Comparison of ENCODE assay signal across 18 cellular contexts in the genomic region with DNA sequence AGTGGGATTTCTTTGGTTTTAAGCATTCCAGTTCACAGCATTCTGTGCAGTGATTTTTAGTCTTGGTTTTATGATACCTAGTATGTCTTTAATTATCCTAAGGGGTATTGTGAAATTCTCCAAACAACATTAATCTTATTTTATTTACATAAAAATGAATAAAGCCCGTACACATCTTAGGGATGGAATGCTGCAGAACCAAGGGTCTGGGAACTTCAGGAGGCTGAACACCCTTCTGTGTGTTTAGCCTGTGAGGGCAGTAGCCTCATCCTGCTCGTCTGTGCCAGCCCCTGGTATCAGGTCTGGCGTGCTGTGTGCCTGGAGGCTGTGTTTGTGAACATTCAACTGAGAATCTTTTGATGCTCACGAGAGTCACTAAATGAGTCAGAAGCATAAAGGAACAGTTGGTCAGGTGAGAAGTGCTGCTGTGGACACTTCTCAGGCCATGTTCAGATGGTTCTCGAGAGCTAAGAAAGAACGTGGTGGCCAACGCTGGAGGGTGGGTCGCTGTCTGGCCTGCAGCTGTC. TPM values are rescaled to one million over a fixed set of nuclear protein-coding genes. Genes with fewer than 3 reads are reported as not detected.
A peak's percentile ranks its signal among the peaks of the same experiment; 100 is the strongest.
DNase-seq lines count a peak whose midpoint lies in the region; ATAC-seq, FAIRE-seq and TF ChIP-seq lines count a peak whose summit lies in the region.
"Had no signal": no experiment of that assay in that cellular context is flagged by ENCODE, and none has a peak within 500 bp of the region (broad histone marks: within the 10 kb centered on the region; RNA-seq: fewer than 3 reads in every experiment).

No MANE protein-coding gene starts in this region.

- H3K36me3 Mint-ChIP-seq in activated CD4-positive, alpha-beta T cell treated with anti-CD3 and anti-CD28 coated beads for 36 hours (ENCODE audit: low read depth) = peaks cover 76% of the 10 kb centered on the region
- H3K36me3 Mint-ChIP-seq in activated naive CD8-positive, alpha-beta T cell treated with anti-CD3 and anti-CD28 coated beads for 36 hours = peaks cover 79% of the 10 kb centered on the region

- H3K9me3 Mint-ChIP-seq in activated CD4-positive, alpha-beta T cell treated with anti-CD3 and anti-CD28 coated beads for 36 hours (ENCODE audit: low read depth) = peaks cover 8% of the 10 kb centered on the region
- H3K9me3 Mint-ChIP-seq in activated naive CD8-positive, alpha-beta T cell treated with anti-CD3 and anti-CD28 coated beads for 36 hours = peaks cover 28% of the 10 kb centered on the region

- H3K4me3 Mint-ChIP-seq in activated CD4-positive, alpha-beta T cell treated with anti-CD3 and anti-CD28 coated beads for 36 hours = no peak overlapping the region
- H3K4me3 Mint-ChIP-seq in activated naive CD8-positive, alpha-beta T cell treated with anti-CD3 and anti-CD28 coated beads for 36 hours = no peak overlapping the region
- H3K4me3 Mint-ChIP-seq: H9 had no signal

- ATAC-seq in activated CD4-positive, alpha-beta T cell treated with anti-CD3 and anti-CD28 coated beads for 36 hours = peak; percentile 33
- ATAC-seq in GM21825 (IDR thresholded peaks at IDR 0.05; ENCODE audit: unreplicated experiment) (peak; percentile 41), heart right ventricle (no peak)
- ATAC-seq: foreskin keratinocyte had no signal

- no peak for DNase-seq in activated CD4-positive, alpha-beta T cell treated with anti-CD3 and anti-CD28 coated beads for 36 hours
- DNase-seq in activated CD4-positive, alpha-beta T cell treated with anti-CD3 and anti-CD28 coated beads for 48 hours = no peak
- DNase-seq in activated naive CD8-positive, alpha-beta T cell treated with anti-CD3 and anti-CD28 coated beads for 36 hours = no peak
- DNase-seq in renal cortical epithelial cell (ENCODE audit: low read depth) (peak; percentile 34), HTR-8/SVneo (ENCODE audit: insufficient read length, low spot score) (no peak), heart right ventricle (no peak), SHP77 (lab: John Stamatoyannopoulos, UW) (no peak)
- DNase-seq: 8988T, foreskin keratinocyte, H9, mesendoderm, NCI-H2029 treated with DMSO at 0.1 percent for 48 hours, NCI-H774, nucleus accumbens had no signal

- no peak for TF ChIP-seq CTCF in heart right ventricle (IDR thresholded peaks at IDR 0.05)

- no peaks in the 10 kb centered on the region for H3K27me3 Mint-ChIP-seq in activated CD4-positive, alpha-beta T cell treated with anti-CD3 and anti-CD28 coated beads for 36 hours
- H3K27me3 Mint-ChIP-seq in activated naive CD8-positive, alpha-beta T cell treated with anti-CD3 and anti-CD28 coated beads for 36 hours = no peaks in the 10 kb centered on the region

- no peak for FAIRE-seq in HTR-8/SVneo (lab: Jason Lieb, UNC)
- FAIRE-seq: astrocyte, GM19239, TTC549 had no signal

- peaks cover 0 to 7% (median 0%) of the 10 kb centered on the region in 11 donors for H3K9me3 ChIP-seq in heart right ventricle

- peaks cover 32% of the 10 kb centered on the region for H3K4me1 Mint-ChIP-seq in activated CD4-positive, alpha-beta T cell treated with anti-CD3 and anti-CD28 coated beads for 36 hours
- H3K4me1 Mint-ChIP-seq in activated naive CD8-positive, alpha-beta T cell treated with anti-CD3 and anti-CD28 coated beads for 36 hours = peaks cover 22% of the 10 kb centered on the region
- H3K4me1 Mint-ChIP-seq: H9 had no signal

- H3K4me1 ChIP-seq in heart right ventricle = peaks cover 0 to 15% (median 0%) of the 10 kb centered on the region in 9 donors

- CTCF ChIA-PET in activated CD4-positive, alpha-beta T cell treated with anti-CD3 and anti-CD28 coated beads for 36 hours (lab: Charles Lee) = interaction anchor here (1.6 kb wide), 1 partner anchor 20 kb away, joined by 3 read pairs; no protein-coding TSS in a partner anchor

- peaks cover 0 to 86% (median 41%) of the 10 kb centered on the region in 9 donors for H3K36me3 ChIP-seq in heart right ventricle

- intact Hi-C loops in activated CD4-positive, alpha-beta T cell treated with anti-CD3 and anti-CD28 coated beads for 36 hours (cut with DNase I, micrococcal nuclease) = no loop called here
- intact Hi-C loops in heart right ventricle (cut with DNase I) = no loop called here

- H3K27ac ChIP-seq in heart right ventricle = peak overlapping the region in 1 of 10 donors; percentile 40
- H3K27ac ChIP-seq: foreskin keratinocyte had no signal

- no peak overlapping the region for H3K4me3 ChIP-seq in heart right ventricle

- H3K27me3 ChIP-seq in heart right ventricle = no peaks in the 10 kb centered on the region
- H3K27me3 ChIP-seq: foreskin keratinocyte had no signal

- POLR2A ChIA-PET in activated CD4-positive, alpha-beta T cell treated with anti-CD3 and anti-CD28 coated beads for 36 hours (lab: Charles Lee) = no interaction called here

- 93 to 96% methylated on average over 8 of the region's 8 CpGs for WGBS in heart right ventricle, 2 donors

- H3K27ac Mint-ChIP-seq in activated CD4-positive, alpha-beta T cell treated with anti-CD3 and anti-CD28 coated beads for 36 hours = peak overlapping the region; percentile 83
- peak overlapping the region; percentile 74 for H3K27ac Mint-ChIP-seq in activated naive CD8-positive, alpha-beta T cell treated with anti-CD3 and anti-CD28 coated beads for 36 hours
- H3K27ac Mint-ChIP-seq: H9 had no signal

RNA-seq across cellular contexts. Expression of a gene that starts 25.2 kb away (rescaled TPM):
- 1 to 10 TPM; 2.3 to 3.3 TPM for total RNA-seq in activated CD4-positive, alpha-beta T cell treated with anti-CD3 and anti-CD28 coated beads for 36 hours
- total RNA-seq in activated naive CD8-positive, alpha-beta T cell treated with anti-CD3 and anti-CD28 coated beads for 36 hours = 1 to 10 TPM; 2.1 to 2.5 TPM
- total RNA-seq in renal cortical epithelial cell (0.45 TPM in 1 of 2 replicates, not detected in the other), heart right ventricle (under 1 TPM; 0.11 to 0.86 (median 0.39) TPM)
- polyA plus RNA-seq in heart right ventricle = under 1 TPM; 0.49 to 0.88 TPM

RNA-seq across cellular contexts. Expression of a gene that starts 29.8 kb away (rescaled TPM):
- total RNA-seq in activated CD4-positive, alpha-beta T cell treated with anti-CD3 and anti-CD28 coated beads for 36 hours = 10 to 100 TPM; 60.5 to 67.0 TPM
- total RNA-seq in activated naive CD8-positive, alpha-beta T cell treated with anti-CD3 and anti-CD28 coated beads for 36 hours = 10 to 100 TPM; 64.5 to 64.6 TPM
- total RNA-seq in renal cortical epithelial cell = 66.0 and 94.5 TPM in 2 replicates
- 10 to 100 TPM; 43.8 to 53.6 (median 48.1) TPM for total RNA-seq in heart right ventricle
- polyA plus RNA-seq in heart right ventricle = 10 to 100 TPM; 27.8 to 48.4 TPM

RNA-seq across cellular contexts. Expression of a gene that starts 31.3 kb away (rescaled TPM):
- total RNA-seq in activated CD4-positive, alpha-beta T cell treated with anti-CD3 and anti-CD28 coated beads for 36 hours = 10 to 100 TPM; 25.4 to 30.7 TPM
- 10 to 100 TPM; 16.7 to 19.3 TPM for total RNA-seq in activated naive CD8-positive, alpha-beta T cell treated with anti-CD3 and anti-CD28 coated beads for 36 hours
- total RNA-seq in renal cortical epithelial cell = 1.4 and 5.4 TPM in 2 replicates
- 1 to 10 TPM; 3.4 to 8.4 (median 4.0) TPM for total RNA-seq in heart right ventricle
- polyA plus RNA-seq in heart right ventricle = 1 to 10 TPM; 3.9 to 8.8 TPM

RNA-seq across cellular contexts. Expression of a gene that starts 38.7 kb away (rescaled TPM):
- not detected for total RNA-seq in activated CD4-positive, alpha-beta T cell treated with anti-CD3 and anti-CD28 coated beads for 36 hours
- total RNA-seq in activated naive CD8-positive, alpha-beta T cell treated with anti-CD3 and anti-CD28 coated beads for 36 hours = not detected
- total RNA-seq in renal cortical epithelial cell = 0.05 and 0.17 TPM in 2 replicates
- 100 to 1,000 TPM in 1 of 10 donors, 10 to 100 TPM in 9; 23.5 to 129 (median 51.9) TPM for total RNA-seq in heart right ventricle
- 10 to 100 TPM; 37.2 to 60.0 TPM for polyA plus RNA-seq in heart right ventricle
- total RNA-seq: foreskin keratinocyte had no signal

RNA-seq across cellular contexts. Expression of a gene that starts 41.0 kb away (rescaled TPM):
- total RNA-seq in activated CD4-positive, alpha-beta T cell treated with anti-CD3 and anti-CD28 coated beads for 36 hours = 10 to 100 TPM; 12.6 to 13.1 TPM
- total RNA-seq in activated naive CD8-positive, alpha-beta T cell treated with anti-CD3 and anti-CD28 coated beads for 36 hours = 10 to 100 TPM; 11.6 to 11.8 TPM
- total RNA-seq in renal cortical epithelial cell (5.0 and 13.0 TPM in 2 replicates), heart right ventricle (10 to 100 TPM; 11.1 to 14.8 (median 13.7) TPM)
- 10 to 100 TPM in 1 of 2 donors, 1 to 10 TPM in 1; 4.6 to 11.8 TPM for polyA plus RNA-seq in heart right ventricle

Comparison
In these comparisons a context has a peak if more than half of its experiments do, and no peak if none do; other contexts are left out.
1. ATAC-seq: peak in activated CD4-positive, alpha-beta T cell treated with anti-CD3 and anti-CD28 coated beads for 36 hours (single experiment) and GM21825 (single experiment); none in heart right ventricle (0 of 8).